In the genomic region with DNA sequence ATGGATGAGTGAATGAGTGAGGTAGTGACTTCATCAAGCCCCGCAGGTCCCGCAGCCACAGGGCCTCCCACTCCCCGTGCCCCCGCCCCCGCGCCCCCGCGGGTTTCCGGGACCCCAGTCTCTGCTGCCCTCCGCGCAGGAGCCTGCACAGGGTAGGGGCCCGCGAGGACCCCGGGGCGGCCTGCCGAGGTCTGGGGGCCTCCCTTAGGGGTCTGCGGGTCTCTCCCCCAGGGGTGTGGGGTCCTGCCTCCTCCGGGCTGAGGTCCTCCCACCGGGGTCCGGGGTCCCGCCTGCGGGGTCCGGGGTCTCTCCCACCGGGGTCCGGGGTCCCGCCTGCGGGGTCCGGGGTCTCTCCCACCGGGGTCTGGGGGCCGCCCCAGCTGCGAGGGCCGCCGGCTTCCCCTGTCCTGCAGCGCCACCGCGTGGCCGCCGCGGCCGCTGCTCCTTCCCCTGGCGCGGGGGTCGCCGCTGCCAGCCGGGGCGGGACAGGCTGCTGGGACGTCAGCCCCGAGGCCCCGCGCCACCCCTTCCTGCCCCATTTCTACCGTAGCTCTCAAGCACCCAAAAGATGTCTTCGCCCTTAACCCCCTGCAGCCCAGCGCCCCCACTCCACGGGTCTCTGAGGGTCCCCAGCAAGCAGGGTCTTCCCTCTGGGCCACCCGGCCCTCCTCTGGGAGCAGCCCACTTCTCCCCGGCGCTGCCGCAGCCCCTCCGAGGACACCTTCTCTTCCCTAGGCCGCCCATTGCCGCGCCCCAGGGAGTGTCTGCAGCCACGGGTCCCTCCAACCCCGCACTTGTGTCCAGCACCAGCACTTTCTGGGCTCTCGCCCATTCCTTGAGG, we compare ENCODE assay signal across 8 cellular contexts. TPM values are rescaled to one million over a fixed set of nuclear protein-coding genes. Genes with fewer than 3 reads are reported as not detected.
DNase-seq lines count a peak whose midpoint lies in the region; ATAC-seq and TF ChIP-seq lines count a peak whose summit lies in the region.

No MANE protein-coding gene starts in this region.

- peak overlapping the region in 1 of 3 donors; percentile 9 for H3K27ac Mint-ChIP-seq in CD4-positive, CD25-positive, alpha-beta regulatory T cell
- H3K27ac Mint-ChIP-seq in activated T-helper 17 cell treated with anti-CD3 and anti-CD28 coated beads, Interleukin-2, amount 50 U/mL, for 72 hours: peak overlapping the region; percentile 47

- H3K4me1 ChIP-seq in CD4-positive, CD25-positive, alpha-beta regulatory T cell (ENCODE audit: control insufficient read depth, insufficient read depth, low read length, poor library complexity, severe bottlenecking): no peaks in the 10 kb centered on the region

- peaks cover 0 to 1% (median 0%) of the 10 kb centered on the region in 7 donors for H3K9me3 Mint-ChIP-seq in CD4-positive, CD25-positive, alpha-beta regulatory T cell
- no peaks in the 10 kb centered on the region for H3K9me3 Mint-ChIP-seq in activated T-helper 17 cell treated with anti-CD3 and anti-CD28 coated beads, Interleukin-2, amount 50 U/mL, for 72 hours

- peak overlapping the region in 1 of 4 donors; percentile 31 for H3K4me3 Mint-ChIP-seq in CD4-positive, CD25-positive, alpha-beta regulatory T cell
- H3K4me3 Mint-ChIP-seq in activated T-helper 17 cell treated with anti-CD3 and anti-CD28 coated beads, Interleukin-2, amount 50 U/mL, for 72 hours: peak overlapping the region; percentile 15

- peaks cover 10% of the 10 kb centered on the region for H3K27me3 Mint-ChIP-seq in CD4-positive, CD25-positive, alpha-beta regulatory T cell
- H3K27me3 Mint-ChIP-seq in activated T-helper 17 cell treated with anti-CD3 and anti-CD28 coated beads, Interleukin-2, amount 50 U/mL, for 72 hours: peaks cover 4% of the 10 kb centered on the region

- H3K4me3 ChIP-seq in CD4-positive, CD25-positive, alpha-beta regulatory T cell (ENCODE audit: low read depth, low read length): no peak overlapping the region

- no peaks in the 10 kb centered on the region for H3K36me3 ChIP-seq in CD4-positive, CD25-positive, alpha-beta regulatory T cell (ENCODE audit: control insufficient read depth, insufficient read depth, low read length)

- H3K36me3 Mint-ChIP-seq in CD4-positive, CD25-positive, alpha-beta regulatory T cell: no peaks in the 10 kb centered on the region
- no peaks in the 10 kb centered on the region for H3K36me3 Mint-ChIP-seq in activated T-helper 17 cell treated with anti-CD3 and anti-CD28 coated beads, Interleukin-2, amount 50 U/mL, for 72 hours (ENCODE audit: low read depth)

- peak; percentile 76 for TF ChIP-seq RAD21 in Ishikawa (IDR thresholded peaks at IDR 0.05; ENCODE audit: low read depth)

- peaks cover 0 to 10% (median 2%) of the 10 kb centered on the region in 4 donors for H3K4me1 Mint-ChIP-seq in CD4-positive, CD25-positive, alpha-beta regulatory T cell
- H3K4me1 Mint-ChIP-seq in activated T-helper 17 cell treated with anti-CD3 and anti-CD28 coated beads, Interleukin-2, amount 50 U/mL, for 72 hours: peaks cover 11% of the 10 kb centered on the region

- DNase-seq in CD4-positive, CD25-positive, alpha-beta regulatory T cell: peak in 2 of 3 donors; percentile 16 to 31
- DNase-seq in hepatic stellate cell (ENCODE audit: low spot score): peak; percentile 59
- peak; percentile 47 for DNase-seq in stimulated activated CD4-positive, alpha-beta T cell treated with anti-CD3 and anti-CD28 coated beads, Interleukin-4, amount 100 ng/mL, for 4 hours
- DNase-seq in G401 (ENCODE audit: low spot score): no peak

- H3K27me3 ChIP-seq in CD4-positive, CD25-positive, alpha-beta regulatory T cell (ENCODE audit: control insufficient read depth, insufficient read depth, low read length): peaks cover 2% of the 10 kb centered on the region

- in situ Hi-C loops in G401 (cut with HindIII; ENCODE audit: low sequenced_read_pairs): no loop called here

- H3K27ac ChIP-seq in CD4-positive, CD25-positive, alpha-beta regulatory T cell (ENCODE audit: insufficient read depth, low read length, poor library complexity, severe bottlenecking): no peak overlapping the region

- ATAC-seq in CD4-positive, CD25-positive, alpha-beta regulatory T cell (ENCODE audit: low read depth in 2 of 2): peak; percentile 35 to 38
- no peak for ATAC-seq in activated T-helper 17 cell treated with anti-CD3 and anti-CD28 coated beads, Interleukin-2, amount 50 U/mL, for 72 hours (replicated peaks)
- ATAC-seq in HG02840 (IDR thresholded peaks at IDR 0.05; ENCODE audit: low FRiP score, unreplicated experiment): no peak
- ATAC-seq in HG02678 (IDR thresholded peaks at IDR 0.05; ENCODE audit: unreplicated experiment): no peak

- no peak for TF ChIP-seq EP300 in Ishikawa (IDR thresholded peaks at IDR 0.05; ENCODE audit: borderline replicate concordance)

- H3K9me3 ChIP-seq in CD4-positive, CD25-positive, alpha-beta regulatory T cell (ENCODE audit: control insufficient read depth in 2 of 2, low read length in 2 of 2): no peaks in the 10 kb centered on the region

TF ChIP-seq in Ishikawa, 13 proteins besides CTCF, POLR2A, EP300 and RAD21:
- peak; percentile 97 for TF ChIP-seq ZBTB7A (IDR thresholded peaks at IDR 0.05; ENCODE audit: low read depth)
- no peak for TF ChIP-seq TAF1 (IDR thresholded peaks at IDR 0.05; ENCODE audit: low read depth)
- TF ChIP-seq NFIC (IDR thresholded peaks at IDR 0.05): no peak
TF ChIP-seq in Ishikawa: peak in this region for 1.

RNA-seq across cellular contexts. Expression of gene CHMP6, which starts 10.4 kb away (rescaled TPM):
- total RNA-seq in CD4-positive, CD25-positive, alpha-beta regulatory T cell: 25.5 TPM
- polyA plus RNA-seq in CD4-positive, CD25-positive, alpha-beta regulatory T cell: 10 to 100 TPM; 37.6 to 43.5 (median 39.8) TPM
- total RNA-seq in activated T-helper 17 cell treated with anti-CD3 and anti-CD28 coated beads, Interleukin-2, amount 50 U/mL, for 72 hours: 10 to 100 TPM; 17.2 to 19.8 TPM
- 51.8 and 65.5 TPM in 2 replicates for total RNA-seq in G401 (2014; rRNA removed; shearing (Covaris generic))

RNA-seq across cellular contexts. Expression of gene BAIAP2, which starts 53.7 kb away (rescaled TPM):
- total RNA-seq in CD4-positive, CD25-positive, alpha-beta regulatory T cell: 6.8 TPM
- 1 to 10 TPM; 1.5 to 3.8 (median 1.7) TPM for polyA plus RNA-seq in CD4-positive, CD25-positive, alpha-beta regulatory T cell
- 1 to 10 TPM; 4.6 to 4.8 TPM for total RNA-seq in activated T-helper 17 cell treated with anti-CD3 and anti-CD28 coated beads, Interleukin-2, amount 50 U/mL, for 72 hours
- total RNA-seq in G401 (2014; rRNA removed; shearing (Covaris generic)): 16.1 and 21.1 TPM in 2 replicates

Comparison
In these comparisons a context has a peak if more than half of its experiments do, and no peak if none do; other contexts are left out.
1. ATAC-seq: peak in CD4-positive, CD25-positive, alpha-beta regulatory T cell (2 of 2); none in activated T-helper 17 cell treated with anti-CD3 and anti-CD28 coated beads, Interleukin-2, amount 50 U/mL, for 72 hours (single experiment), HG02840 (single experiment) and HG02678 (single experiment).